In genomic region chr2:235146206-235146605, GRCh38 we compare ENCODE assay signal across 22 cellular contexts.
A peak's percentile ranks its signal among the peaks of the same experiment; 100 is the strongest.
DNase-seq lines count a peak whose midpoint lies in the region; ATAC-seq, FAIRE-seq and TF ChIP-seq lines count a peak whose summit lies in the region.
"Had no signal": no experiment of that assay in that cellular context is flagged by ENCODE, and none has a peak within 500 bp of the region (broad histone marks: within the 10 kb centered on the region; RNA-seq: fewer than 3 reads in every experiment).

No MANE protein-coding gene starts in this region.

- WGBS in SK-N-SH (ENCODE audit: low lambda C conversion rate) = 25% methylated on average over 1 of the region's 1 CpG
- 21 to 53% (median 35%) methylated on average over 1 of the region's 1 CpG for WGBS in small intestine, 3 donors
- 73 to 89% methylated on average over 1 of the region's 1 CpG for WGBS in tibial nerve, 2 donors

- TF ChIP-seq CTCF in SK-N-SH (IDR thresholded peaks at IDR 0.05) = no peak
- no peak for TF ChIP-seq CTCF in tibial nerve (IDR thresholded peaks at IDR 0.05)

- DNase-seq in SK-N-SH (no peak), ecto neural progenitor cell (ENCODE audit: low spot score) (peak; percentile 17), small intestine (peak; percentile 51), tibial nerve (ENCODE audit: low spot score in 2 of 2) (no peak), epidermal melanocyte (ENCODE audit: insufficient read length, low spot score) (no peak)
- no peak for DNase-seq in naive thymus-derived CD4-positive, alpha-beta T cell
- DNase-seq: Caco-2; CD4-positive, CD25-positive, alpha-beta regulatory T cell; CD8-positive, alpha-beta T cell; DMS153; DND-41; GOT3; H7; HCEC 1CT had no signal

- H3K4me1 ChIP-seq in SK-N-SH (ENCODE audit: control insufficient read depth in 1 of 2, insufficient read depth in 2 of 2, low read depth in 1 of 2, low read length in 1 of 2) (no peaks in the 10 kb centered on the region), small intestine (ENCODE audit: control insufficient read depth in 2 of 2, insufficient read depth in 1 of 2, low read depth in 1 of 2, low read length in 1 of 2) (peaks cover 2 to 4% of the 10 kb centered on the region in 2 donors), tibial nerve (peaks cover 0 to 28% (median 4%) of the 10 kb centered on the region in 4 donors)
- no peaks in the 10 kb centered on the region for H3K4me1 ChIP-seq in naive thymus-derived CD4-positive, alpha-beta T cell (ENCODE audit: control insufficient read depth in 2 of 2, insufficient read depth in 2 of 2, low read length in 2 of 2)
- H3K4me1 ChIP-seq: BLaER1 had no signal

- no peak overlapping the region for H3K9ac ChIP-seq in SK-N-SH
- H3K9ac ChIP-seq: BLaER1 had no signal

- no peak for FAIRE-seq in small intestine (lab: Jason Lieb, UNC)
- FAIRE-seq: A204.1, G401.6, GM12892 had no signal

- no peaks in the 10 kb centered on the region for H3K4me1 Mint-ChIP-seq in naive thymus-derived CD4-positive, alpha-beta T cell
- H3K4me1 Mint-ChIP-seq: B cell; CD4-positive, CD25-positive, alpha-beta regulatory T cell had no signal

- H3K36me3 ChIP-seq in SK-N-SH (replicated peaks in 1 of 2; ENCODE audit: control insufficient read depth in 1 of 2, insufficient read depth in 2 of 2, low read length in 1 of 2) (no peaks in the 10 kb centered on the region), small intestine (ENCODE audit: control insufficient read depth in 2 of 2, insufficient read depth in 2 of 2, low read length in 2 of 2) (no peaks in the 10 kb centered on the region), tibial nerve (no peaks in the 10 kb centered on the region)
- H3K36me3 ChIP-seq in naive thymus-derived CD4-positive, alpha-beta T cell (ENCODE audit: control insufficient read depth in 2 of 3, insufficient read depth in 3 of 3, low read length in 3 of 3) = no peaks in the 10 kb centered on the region
- H3K36me3 ChIP-seq: BLaER1 had no signal

- POLR2A ChIA-PET in SK-N-SH (lab: Yijun Ruan, JAX) = no interaction called here
- POLR2A ChIA-PET in naive thymus-derived CD4-positive, alpha-beta T cell (lab: Charles Lee) = no interaction called here

- no peaks in the 10 kb centered on the region for H4K20me1 ChIP-seq in SK-N-SH (ENCODE audit: insufficient read depth)
- H4K20me1 ChIP-seq: BLaER1 had no signal

- H3K27me3 ChIP-seq in SK-N-SH (ENCODE audit: insufficient read depth) (peaks cover 6% of the 10 kb centered on the region), small intestine (ENCODE audit: control insufficient read depth in 2 of 2, insufficient read depth in 2 of 2, low read length in 2 of 2) (no peaks in the 10 kb centered on the region), tibial nerve (peaks cover 0 to 3% of the 10 kb centered on the region in 2 donors)
- no peaks in the 10 kb centered on the region for H3K27me3 ChIP-seq in naive thymus-derived CD4-positive, alpha-beta T cell (ENCODE audit: control insufficient read depth in 2 of 2, insufficient read depth in 2 of 2, low read length in 2 of 2)
- H3K27me3 ChIP-seq: BLaER1 had no signal

- CTCF ChIA-PET in SK-N-SH (lab: Yijun Ruan, JAX) = interaction anchor here (1.0 to 1.2 kb wide), 2 partner anchors 10 to 12 kb away, joined by 3 read pairs; no protein-coding TSS in a partner anchor
- CTCF ChIA-PET in naive thymus-derived CD4-positive, alpha-beta T cell (lab: Charles Lee) = no interaction called here

- no peaks in the 10 kb centered on the region for H3K36me3 Mint-ChIP-seq in naive thymus-derived CD4-positive, alpha-beta T cell
- H3K36me3 Mint-ChIP-seq: CD4-positive, CD25-positive, alpha-beta regulatory T cell; CD8-positive, alpha-beta T cell had no signal

- H3K4me3 Mint-ChIP-seq in naive thymus-derived CD4-positive, alpha-beta T cell = no peak overlapping the region
- H3K4me3 Mint-ChIP-seq: B cell; CD4-positive, CD25-positive, alpha-beta regulatory T cell; CD8-positive, alpha-beta T cell had no signal

- H3K4me3 ChIP-seq in SK-N-SH (ENCODE audit: low read depth in 2 of 2, low read length in 1 of 2) = no peak overlapping the region
- no peak overlapping the region for H3K4me3 ChIP-seq in small intestine (ENCODE audit: low read depth in 1 of 2, low read length in 2 of 2)
- H3K4me3 ChIP-seq in tibial nerve = no peak overlapping the region
- H3K4me3 ChIP-seq in naive thymus-derived CD4-positive, alpha-beta T cell (ENCODE audit: low read length) = no peak overlapping the region
- H3K4me3 ChIP-seq: BLaER1 had no signal

- no peak for TF ChIP-seq POLR2A in tibial nerve (IDR thresholded peaks at IDR 0.05)

- no peaks in the 10 kb centered on the region for H3K9me2 ChIP-seq in SK-N-SH

- H3K27ac Mint-ChIP-seq in naive thymus-derived CD4-positive, alpha-beta T cell = no peak overlapping the region
- H3K27ac Mint-ChIP-seq: B cell; CD4-positive, CD25-positive, alpha-beta regulatory T cell; CD8-positive, alpha-beta T cell had no signal

- H3K27ac ChIP-seq in SK-N-SH (ENCODE audit: low read depth in 2 of 2, low read length in 1 of 2) (no peak overlapping the region), small intestine (ENCODE audit: low read depth in 1 of 2, low read length in 1 of 2) (no peak overlapping the region), tibial nerve (no peak overlapping the region)
- H3K27ac ChIP-seq in naive thymus-derived CD4-positive, alpha-beta T cell (ENCODE audit: low read depth, low read length) = no peak overlapping the region
- H3K27ac ChIP-seq: 22Rv1, BLaER1, C4-2B had no signal

- no peak for ATAC-seq in SK-N-SH treated with all-trans-retinoic acid at 6 μM for 48 hours
- ATAC-seq in naive thymus-derived CD4-positive, alpha-beta T cell = no peak
- ATAC-seq: CD8-positive, alpha-beta T cell had no signal

- H2AFZ ChIP-seq in SK-N-SH (ENCODE audit: low read depth) = no peak overlapping the region

- TF ChIP-seq RAD21 in SK-N-SH (IDR thresholded peaks at IDR 0.05; ENCODE audit: low read length) = no peak

- H3K9me3 ChIP-seq in SK-N-SH = no peaks in the 10 kb centered on the region
- H3K9me3 ChIP-seq in small intestine (ENCODE audit: control insufficient read depth, low read depth) = no peaks in the 10 kb centered on the region
- H3K9me3 ChIP-seq in tibial nerve = no peaks in the 10 kb centered on the region
- H3K9me3 ChIP-seq in naive thymus-derived CD4-positive, alpha-beta T cell (ENCODE audit: control insufficient read depth in 2 of 3, low read length in 3 of 3) = no peaks in the 10 kb centered on the region
- H3K9me3 ChIP-seq: BLaER1, Caco-2 had no signal

- H3K9me3 Mint-ChIP-seq in naive thymus-derived CD4-positive, alpha-beta T cell = peaks cover 0 to 6% (median 0%) of the 10 kb centered on the region in 11 donors
- H3K9me3 Mint-ChIP-seq: CD4-positive, CD25-positive, alpha-beta regulatory T cell; CD8-positive, alpha-beta T cell had no signal

- intact Hi-C loops in naive thymus-derived CD4-positive, alpha-beta T cell (cut with micrococcal nuclease) = no loop called here

- H3K4me2 ChIP-seq in SK-N-SH = no peak overlapping the region
- H3K4me2 ChIP-seq: BLaER1 had no signal

- H3F3A ChIP-seq in SK-N-SH (replicated peaks; ENCODE audit: insufficient read depth) = no peaks in the 10 kb centered on the region

- no peak for TF ChIP-seq EP300 in SK-N-SH (IDR thresholded peaks at IDR 0.05; ENCODE audit: borderline replicate concordance in 1 of 2, low read depth in 1 of 2, low read length in 1 of 2)
- TF ChIP-seq EP300 in tibial nerve (IDR thresholded peaks at IDR 0.05) = no peak

- peaks cover 0 to 30% (median 16%) of the 10 kb centered on the region in 5 donors for H3K27me3 Mint-ChIP-seq in naive thymus-derived CD4-positive, alpha-beta T cell

- no peaks in the 10 kb centered on the region for H3K79me2 ChIP-seq in SK-N-SH (ENCODE audit: insufficient read depth)

TF ChIP-seq in SK-N-SH treated with all-trans-retinoic acid at 6 μM for 48 hours, 23 proteins besides CTCF, POLR2A, EP300 and RAD21:
- 0 out of 2 replicates have a peak, but pooled peaks have one; percentile 11 for TF ChIP-seq TCF4 (CRISPR knock-in tag; IDR thresholded peaks at IDR 0.05; ENCODE audit: borderline replicate concordance)
- no peak for TF ChIP-seq POU6F1 (CRISPR knock-in tag; IDR thresholded peaks at IDR 0.05; ENCODE audit: borderline replicate concordance, low read depth)

TF ChIP-seq in SK-N-SH, 30 proteins besides CTCF, POLR2A, EP300 and RAD21:
- TF ChIP-seq NRF1 (IDR thresholded peaks at IDR 0.05; ENCODE audit: low read depth, low read length) (no peak), GABPA (IDR thresholded peaks at IDR 0.05; ENCODE audit: low read depth) (no peak), TAF1 (IDR thresholded peaks at IDR 0.05; ENCODE audit: borderline replicate concordance, low read depth, low read length) (no peak), SMC3 (IDR thresholded peaks at IDR 0.05; ENCODE audit: low read depth, low read length) (no peak), MXI1 (IDR thresholded peaks at IDR 0.05; ENCODE audit: low read depth, low read length) (no peak), PBX3 (IDR thresholded peaks at IDR 0.05) (no peak)
- TF ChIP-seq, protein P1, sequence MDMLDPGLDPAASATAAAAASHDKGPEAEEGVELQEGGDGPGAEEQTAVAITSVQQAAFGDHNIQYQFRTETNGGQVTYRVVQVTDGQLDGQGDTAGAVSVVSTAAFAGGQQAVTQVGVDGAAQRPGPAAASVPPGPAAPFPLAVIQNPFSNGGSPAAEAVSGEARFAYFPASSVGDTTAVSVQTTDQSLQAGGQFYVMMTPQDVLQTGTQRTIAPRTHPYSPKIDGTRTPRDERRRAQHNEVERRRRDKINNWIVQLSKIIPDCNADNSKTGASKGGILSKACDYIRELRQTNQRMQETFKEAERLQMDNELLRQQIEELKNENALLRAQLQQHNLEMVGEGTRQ (IDR thresholded peaks at IDR 0.05; ENCODE audit: borderline replicate concordance, low read depth, low read length) = no peak
- TF ChIP-seq, protein P2, sequence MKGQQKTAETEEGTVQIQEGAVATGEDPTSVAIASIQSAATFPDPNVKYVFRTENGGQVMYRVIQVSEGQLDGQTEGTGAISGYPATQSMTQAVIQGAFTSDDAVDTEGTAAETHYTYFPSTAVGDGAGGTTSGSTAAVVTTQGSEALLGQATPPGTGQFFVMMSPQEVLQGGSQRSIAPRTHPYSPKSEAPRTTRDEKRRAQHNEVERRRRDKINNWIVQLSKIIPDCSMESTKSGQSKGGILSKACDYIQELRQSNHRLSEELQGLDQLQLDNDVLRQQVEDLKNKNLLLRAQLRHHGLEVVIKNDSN (IDR thresholded peaks at IDR 0.05; ENCODE audit: borderline replicate concordance, low read depth) = no peak

Comparison
In these comparisons a context has a peak if more than half of its experiments do, and no peak if none do; other contexts are left out.
1. DNase-seq: peak in ecto neural progenitor cell (single experiment) and small intestine (single experiment); none in SK-N-SH (single experiment), tibial nerve (0 of 2), epidermal melanocyte (single experiment) and naive thymus-derived CD4-positive, alpha-beta T cell (0 of 9).